1 cellular context compared by ENCODE assay signal in genomic region chr14:22830329-22831010, GRCh38.
TF ChIP-seq lines count a peak whose summit lies in the region.

No MANE protein-coding gene starts in this region.

TF ChIP-seq in GM12878, 131 proteins besides CTCF, POLR2A, EP300 and RAD21:
- TF ChIP-seq SMARCA5 (IDR thresholded peaks at IDR 0.05), result no peak
- TF ChIP-seq USF2 (IDR thresholded peaks at IDR 0.05; ENCODE audit: borderline replicate concordance, low read depth, low read length), result no peak
- no peak for TF ChIP-seq ATF7 (IDR thresholded peaks at IDR 0.05; ENCODE audit: low read depth)
- no peak for TF ChIP-seq SREBF2 (IDR thresholded peaks at IDR 0.05; ENCODE audit: low read length)
- no peak for TF ChIP-seq MAX (IDR thresholded peaks at IDR 0.05; ENCODE audit: low read depth, low read length)
- TF ChIP-seq CHD2 (IDR thresholded peaks at IDR 0.05; ENCODE audit: borderline replicate concordance, low read depth, low read length), result no peak
